1 cellular context compared by ENCODE assay signal in the genomic region with DNA sequence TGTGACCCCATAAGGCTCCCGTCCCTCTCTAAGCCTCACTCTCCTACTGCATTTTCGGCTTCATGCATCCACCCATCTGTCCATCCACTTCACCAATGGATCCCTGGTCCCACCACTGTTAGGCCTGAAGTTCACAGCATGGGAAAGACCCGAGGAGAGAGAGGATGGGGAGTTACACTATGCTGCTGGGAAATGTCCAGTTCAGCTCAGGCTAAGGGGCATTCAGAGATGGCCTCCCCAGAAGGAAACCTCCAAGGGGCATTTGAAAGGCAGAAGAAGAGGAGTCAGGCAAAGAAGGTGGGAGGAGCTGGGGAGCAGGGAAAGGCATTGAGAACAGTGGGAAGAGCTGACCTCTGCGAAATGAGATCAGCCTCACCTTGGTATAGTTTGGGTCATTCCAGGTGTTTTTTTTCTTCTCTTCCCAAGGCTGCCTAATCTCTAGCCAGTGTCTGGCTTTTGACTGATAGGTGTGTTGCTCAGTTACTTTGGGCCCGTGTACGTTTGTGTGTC.
TF ChIP-seq lines count a peak whose summit lies in the region.

No MANE protein-coding gene starts in this region.

TF ChIP-seq in K562, 482 proteins besides CTCF, POLR2A, EP300 and RAD21 (continued from another document and continues in another):
- TF ChIP-seq, protein P1, sequence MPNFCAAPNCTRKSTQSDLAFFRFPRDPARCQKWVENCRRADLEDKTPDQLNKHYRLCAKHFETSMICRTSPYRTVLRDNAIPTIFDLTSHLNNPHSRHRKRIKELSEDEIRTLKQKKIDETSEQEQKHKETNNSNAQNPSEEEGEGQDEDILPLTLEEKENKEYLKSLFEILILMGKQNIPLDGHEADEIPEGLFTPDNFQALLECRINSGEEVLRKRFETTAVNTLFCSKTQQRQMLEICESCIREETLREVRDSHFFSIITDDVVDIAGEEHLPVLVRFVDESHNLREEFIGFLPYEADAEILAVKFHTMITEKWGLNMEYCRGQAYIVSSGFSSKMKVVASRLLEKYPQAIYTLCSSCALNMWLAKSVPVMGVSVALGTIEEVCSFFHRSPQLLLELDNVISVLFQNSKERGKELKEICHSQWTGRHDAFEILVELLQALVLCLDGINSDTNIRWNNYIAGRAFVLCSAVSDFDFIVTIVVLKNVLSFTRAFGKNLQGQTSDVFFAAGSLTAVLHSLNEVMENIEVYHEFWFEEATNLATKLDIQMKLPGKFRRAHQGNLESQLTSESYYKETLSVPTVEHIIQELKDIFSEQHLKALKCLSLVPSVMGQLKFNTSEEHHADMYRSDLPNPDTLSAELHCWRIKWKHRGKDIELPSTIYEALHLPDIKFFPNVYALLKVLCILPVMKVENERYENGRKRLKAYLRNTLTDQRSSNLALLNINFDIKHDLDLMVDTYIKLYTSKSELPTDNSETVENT (CRISPR knock-in tag; IDR thresholded peaks at IDR 0.05), result 0 out of 2 replicates have a peak, but pooled peaks have one; percentile 31
- TF ChIP-seq ESRRB (CRISPR knock-in tag; IDR thresholded peaks at IDR 0.05; ENCODE audit: borderline replicate concordance), result no peak
- no peak for TF ChIP-seq ZNF274 (IDR thresholded peaks at IDR 0.05; ENCODE audit: borderline replicate concordance, low read depth, low read length)
- TF ChIP-seq, protein P2, sequence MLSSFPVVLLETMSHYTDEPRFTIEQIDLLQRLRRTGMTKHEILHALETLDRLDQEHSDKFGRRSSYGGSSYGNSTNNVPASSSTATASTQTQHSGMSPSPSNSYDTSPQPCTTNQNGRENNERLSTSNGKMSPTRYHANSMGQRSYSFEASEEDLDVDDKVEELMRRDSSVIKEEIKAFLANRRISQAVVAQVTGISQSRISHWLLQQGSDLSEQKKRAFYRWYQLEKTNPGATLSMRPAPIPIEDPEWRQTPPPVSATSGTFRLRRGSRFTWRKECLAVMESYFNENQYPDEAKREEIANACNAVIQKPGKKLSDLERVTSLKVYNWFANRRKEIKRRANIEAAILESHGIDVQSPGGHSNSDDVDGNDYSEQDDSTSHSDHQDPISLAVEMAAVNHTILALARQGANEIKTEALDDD (IDR thresholded peaks at IDR 0.05), result no peak
- no peak for TF ChIP-seq RFX5 (IDR thresholded peaks at IDR 0.05; ENCODE audit: low read depth, low read length)
- TF ChIP-seq, protein P3, sequence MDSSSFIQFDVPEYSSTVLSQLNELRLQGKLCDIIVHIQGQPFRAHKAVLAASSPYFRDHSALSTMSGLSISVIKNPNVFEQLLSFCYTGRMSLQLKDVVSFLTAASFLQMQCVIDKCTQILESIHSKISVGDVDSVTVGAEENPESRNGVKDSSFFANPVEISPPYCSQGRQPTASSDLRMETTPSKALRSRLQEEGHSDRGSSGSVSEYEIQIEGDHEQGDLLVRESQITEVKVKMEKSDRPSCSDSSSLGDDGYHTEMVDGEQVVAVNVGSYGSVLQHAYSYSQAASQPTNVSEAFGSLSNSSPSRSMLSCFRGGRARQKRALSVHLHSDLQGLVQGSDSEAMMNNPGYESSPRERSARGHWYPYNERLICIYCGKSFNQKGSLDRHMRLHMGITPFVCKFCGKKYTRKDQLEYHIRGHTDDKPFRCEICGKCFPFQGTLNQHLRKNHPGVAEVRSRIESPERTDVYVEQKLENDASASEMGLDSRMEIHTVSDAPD (CRISPR knock-in tag; IDR thresholded peaks at IDR 0.05), result no peak
- TF ChIP-seq, protein P4, sequence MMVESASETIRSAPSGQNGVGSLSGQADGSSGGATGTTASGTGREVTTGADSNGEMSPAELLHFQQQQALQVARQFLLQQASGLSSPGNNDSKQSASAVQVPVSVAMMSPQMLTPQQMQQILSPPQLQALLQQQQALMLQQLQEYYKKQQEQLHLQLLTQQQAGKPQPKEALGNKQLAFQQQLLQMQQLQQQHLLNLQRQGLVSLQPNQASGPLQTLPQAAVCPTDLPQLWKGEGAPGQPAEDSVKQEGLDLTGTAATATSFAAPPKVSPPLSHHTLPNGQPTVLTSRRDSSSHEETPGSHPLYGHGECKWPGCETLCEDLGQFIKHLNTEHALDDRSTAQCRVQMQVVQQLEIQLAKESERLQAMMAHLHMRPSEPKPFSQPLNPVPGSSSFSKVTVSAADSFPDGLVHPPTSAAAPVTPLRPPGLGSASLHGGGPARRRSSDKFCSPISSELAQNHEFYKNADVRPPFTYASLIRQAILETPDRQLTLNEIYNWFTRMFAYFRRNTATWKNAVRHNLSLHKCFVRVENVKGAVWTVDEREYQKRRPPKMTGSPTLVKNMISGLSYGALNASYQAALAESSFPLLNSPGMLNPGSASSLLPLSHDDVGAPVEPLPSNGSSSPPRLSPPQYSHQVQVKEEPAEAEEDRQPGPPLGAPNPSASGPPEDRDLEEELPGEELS (CRISPR knock-in tag; IDR thresholded peaks at IDR 0.05; ENCODE audit: borderline replicate concordance), result no peak
- 0 out of 2 replicates have a peak, but pooled peaks have one; percentile 22 for TF ChIP-seq NFIC (IDR thresholded peaks at IDR 0.05)
- no peak for TF ChIP-seq BCOR (IDR thresholded peaks at IDR 0.05)
- TF ChIP-seq GTF2A2 (tag; IDR thresholded peaks at IDR 0.05), result peak; percentile 73
- TF ChIP-seq SLC30A9 (CRISPR knock-in tag; IDR thresholded peaks at IDR 0.05), result no peak
- TF ChIP-seq, protein P5, sequence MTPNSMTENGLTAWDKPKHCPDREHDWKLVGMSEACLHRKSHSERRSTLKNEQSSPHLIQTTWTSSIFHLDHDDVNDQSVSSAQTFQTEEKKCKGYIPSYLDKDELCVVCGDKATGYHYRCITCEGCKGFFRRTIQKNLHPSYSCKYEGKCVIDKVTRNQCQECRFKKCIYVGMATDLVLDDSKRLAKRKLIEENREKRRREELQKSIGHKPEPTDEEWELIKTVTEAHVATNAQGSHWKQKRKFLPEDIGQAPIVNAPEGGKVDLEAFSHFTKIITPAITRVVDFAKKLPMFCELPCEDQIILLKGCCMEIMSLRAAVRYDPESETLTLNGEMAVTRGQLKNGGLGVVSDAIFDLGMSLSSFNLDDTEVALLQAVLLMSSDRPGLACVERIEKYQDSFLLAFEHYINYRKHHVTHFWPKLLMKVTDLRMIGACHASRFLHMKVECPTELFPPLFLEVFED (CRISPR knock-in tag; conservative IDR thresholded peaks at IDR 0.05), result peak; percentile 96
- no peak for TF ChIP-seq ZC3H11A (IDR thresholded peaks at IDR 0.05; ENCODE audit: low read depth, low read length)
- no peak for TF ChIP-seq EZH2 (IDR thresholded peaks at IDR 0.05; ENCODE audit: borderline replicate concordance, low read depth, low read length)
- no peak for TF ChIP-seq HNRNPH1 (optimal IDR thresholded peaks at IDR 0.05; ENCODE audit: low read depth, low read length)
- TF ChIP-seq DNMT1 (IDR thresholded peaks at IDR 0.05), result no peak
- no peak for TF ChIP-seq KLF10 (CRISPR knock-in tag; IDR thresholded peaks at IDR 0.05)
- no peak for TF ChIP-seq ZNF217 (CRISPR knock-in tag; IDR thresholded peaks at IDR 0.05)
- TF ChIP-seq DIDO1 (tag; IDR thresholded peaks at IDR 0.05; ENCODE audit: low read depth), result no peak
- TF ChIP-seq ZNF263 (CRISPR knock-in tag; IDR thresholded peaks at IDR 0.05; ENCODE audit: borderline replicate concordance), result no peak
- TF ChIP-seq, protein P6, sequence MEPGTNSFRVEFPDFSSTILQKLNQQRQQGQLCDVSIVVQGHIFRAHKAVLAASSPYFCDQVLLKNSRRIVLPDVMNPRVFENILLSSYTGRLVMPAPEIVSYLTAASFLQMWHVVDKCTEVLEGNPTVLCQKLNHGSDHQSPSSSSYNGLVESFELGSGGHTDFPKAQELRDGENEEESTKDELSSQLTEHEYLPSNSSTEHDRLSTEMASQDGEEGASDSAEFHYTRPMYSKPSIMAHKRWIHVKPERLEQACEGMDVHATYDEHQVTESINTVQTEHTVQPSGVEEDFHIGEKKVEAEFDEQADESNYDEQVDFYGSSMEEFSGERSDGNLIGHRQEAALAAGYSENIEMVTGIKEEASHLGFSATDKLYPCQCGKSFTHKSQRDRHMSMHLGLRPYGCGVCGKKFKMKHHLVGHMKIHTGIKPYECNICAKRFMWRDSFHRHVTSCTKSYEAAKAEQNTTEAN (CRISPR knock-in tag; IDR thresholded peaks at IDR 0.05), result no peak
- TF ChIP-seq, protein P7, sequence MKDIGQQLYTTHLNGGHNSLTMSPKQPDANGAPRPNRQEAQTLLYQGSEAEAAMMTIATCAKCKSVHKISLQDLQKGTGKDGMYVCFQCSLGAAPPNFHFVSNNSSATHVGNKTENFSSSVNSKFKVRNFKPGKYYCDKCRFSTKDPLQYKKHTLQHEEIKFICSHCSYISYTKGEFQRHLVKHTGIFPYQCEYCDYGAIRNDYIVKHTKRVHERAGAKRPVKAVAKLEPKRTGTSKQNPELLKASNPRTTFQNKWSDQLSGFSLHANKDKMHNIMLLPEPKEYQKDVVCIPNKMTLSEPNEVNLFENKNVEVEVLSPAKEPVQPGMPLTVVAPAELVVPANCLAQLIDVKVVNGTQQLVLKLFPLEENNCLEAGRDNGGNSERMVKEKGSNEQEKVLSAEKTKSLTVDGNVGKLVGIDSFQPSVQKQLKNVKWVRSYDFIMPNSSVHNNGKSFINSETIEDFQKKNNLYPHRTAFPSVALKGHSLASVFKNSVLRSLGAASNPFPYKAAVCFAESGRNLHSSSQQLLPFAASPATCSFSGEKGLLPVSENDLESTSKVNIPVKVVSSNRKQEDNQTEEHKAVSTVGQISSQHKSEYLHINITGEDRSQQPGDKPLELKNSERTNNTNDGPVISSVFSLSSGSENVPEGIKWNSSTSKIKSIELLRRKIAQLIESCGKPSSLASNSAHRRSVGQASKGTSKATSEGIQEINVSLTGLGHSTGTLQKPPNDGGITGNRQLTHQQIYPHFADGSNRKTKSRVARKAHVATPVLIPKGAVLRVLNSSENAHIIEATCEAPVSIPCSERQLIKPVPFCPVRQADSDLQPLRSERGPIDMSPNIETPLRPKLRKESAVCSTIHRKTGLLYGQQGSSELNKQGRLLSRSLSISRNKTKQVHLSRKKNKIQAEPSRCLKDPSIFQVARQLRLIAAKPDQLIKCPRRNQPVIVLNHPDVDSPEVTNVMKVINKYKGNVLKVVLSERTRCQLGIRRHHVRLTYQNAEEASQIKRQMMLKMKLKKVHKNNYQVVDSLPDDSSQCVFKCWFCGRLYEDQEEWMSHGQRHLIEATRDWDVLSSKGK (CRISPR knock-in tag; IDR thresholded peaks at IDR 0.05), result no peak
- TF ChIP-seq CHD2 (IDR thresholded peaks at IDR 0.05; ENCODE audit: low read depth, low read length), result peak; percentile 21; the same call in 1 of the 2 replicates
- no peak for TF ChIP-seq PPARD (CRISPR knock-in tag; IDR thresholded peaks at IDR 0.05)
- TF ChIP-seq, protein P8, sequence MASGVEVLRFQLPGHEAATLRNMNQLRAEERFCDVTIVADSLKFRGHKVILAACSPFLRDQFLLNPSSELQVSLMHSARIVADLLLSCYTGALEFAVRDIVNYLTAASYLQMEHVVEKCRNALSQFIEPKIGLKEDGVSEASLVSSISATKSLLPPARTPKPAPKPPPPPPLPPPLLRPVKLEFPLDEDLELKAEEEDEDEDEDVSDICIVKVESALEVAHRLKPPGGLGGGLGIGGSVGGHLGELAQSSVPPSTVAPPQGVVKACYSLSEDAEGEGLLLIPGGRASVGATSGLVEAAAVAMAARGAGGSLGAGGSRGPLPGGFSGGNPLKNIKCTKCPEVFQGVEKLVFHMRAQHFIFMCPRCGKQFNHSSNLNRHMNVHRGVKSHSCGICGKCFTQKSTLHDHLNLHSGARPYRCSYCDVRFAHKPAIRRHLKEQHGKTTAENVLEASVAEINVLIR (CRISPR knock-in tag; IDR thresholded peaks at IDR 0.05), result no peak
- no peak for TF ChIP-seq CHD1 (IDR thresholded peaks at IDR 0.05; ENCODE audit: low read length)
- TF ChIP-seq, protein P9, sequence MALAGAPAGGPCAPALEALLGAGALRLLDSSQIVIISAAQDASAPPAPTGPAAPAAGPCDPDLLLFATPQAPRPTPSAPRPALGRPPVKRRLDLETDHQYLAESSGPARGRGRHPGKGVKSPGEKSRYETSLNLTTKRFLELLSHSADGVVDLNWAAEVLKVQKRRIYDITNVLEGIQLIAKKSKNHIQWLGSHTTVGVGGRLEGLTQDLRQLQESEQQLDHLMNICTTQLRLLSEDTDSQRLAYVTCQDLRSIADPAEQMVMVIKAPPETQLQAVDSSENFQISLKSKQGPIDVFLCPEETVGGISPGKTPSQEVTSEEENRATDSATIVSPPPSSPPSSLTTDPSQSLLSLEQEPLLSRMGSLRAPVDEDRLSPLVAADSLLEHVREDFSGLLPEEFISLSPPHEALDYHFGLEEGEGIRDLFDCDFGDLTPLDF (CRISPR knock-in tag; IDR thresholded peaks at IDR 0.05), result no peak
- TF ChIP-seq, protein P10, sequence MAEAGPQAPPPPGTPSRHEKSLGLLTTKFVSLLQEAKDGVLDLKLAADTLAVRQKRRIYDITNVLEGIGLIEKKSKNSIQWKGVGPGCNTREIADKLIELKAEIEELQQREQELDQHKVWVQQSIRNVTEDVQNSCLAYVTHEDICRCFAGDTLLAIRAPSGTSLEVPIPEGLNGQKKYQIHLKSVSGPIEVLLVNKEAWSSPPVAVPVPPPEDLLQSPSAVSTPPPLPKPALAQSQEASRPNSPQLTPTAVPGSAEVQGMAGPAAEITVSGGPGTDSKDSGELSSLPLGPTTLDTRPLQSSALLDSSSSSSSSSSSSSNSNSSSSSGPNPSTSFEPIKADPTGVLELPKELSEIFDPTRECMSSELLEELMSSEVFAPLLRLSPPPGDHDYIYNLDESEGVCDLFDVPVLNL (CRISPR knock-in tag; IDR thresholded peaks at IDR 0.05; ENCODE audit: low read depth), result no peak
- peak in 1 of 2 experiments; percentile 70; a peak in 2 of 4 replicates for TF ChIP-seq CSDE1 (IDR thresholded peaks at IDR 0.05)
- TF ChIP-seq LCOR (CRISPR knock-in tag; IDR thresholded peaks at IDR 0.05), result peak; percentile 69; the same call in 1 of the 2 replicates
- peak; percentile 40; the same call in 1 of the 2 replicates for TF ChIP-seq HNRNPUL1 (IDR thresholded peaks at IDR 0.05; ENCODE audit: low read length)
- no peak for TF ChIP-seq HEY1 (CRISPR knock-in tag; IDR thresholded peaks at IDR 0.05; ENCODE audit: borderline replicate concordance)
- TF ChIP-seq, protein P11, sequence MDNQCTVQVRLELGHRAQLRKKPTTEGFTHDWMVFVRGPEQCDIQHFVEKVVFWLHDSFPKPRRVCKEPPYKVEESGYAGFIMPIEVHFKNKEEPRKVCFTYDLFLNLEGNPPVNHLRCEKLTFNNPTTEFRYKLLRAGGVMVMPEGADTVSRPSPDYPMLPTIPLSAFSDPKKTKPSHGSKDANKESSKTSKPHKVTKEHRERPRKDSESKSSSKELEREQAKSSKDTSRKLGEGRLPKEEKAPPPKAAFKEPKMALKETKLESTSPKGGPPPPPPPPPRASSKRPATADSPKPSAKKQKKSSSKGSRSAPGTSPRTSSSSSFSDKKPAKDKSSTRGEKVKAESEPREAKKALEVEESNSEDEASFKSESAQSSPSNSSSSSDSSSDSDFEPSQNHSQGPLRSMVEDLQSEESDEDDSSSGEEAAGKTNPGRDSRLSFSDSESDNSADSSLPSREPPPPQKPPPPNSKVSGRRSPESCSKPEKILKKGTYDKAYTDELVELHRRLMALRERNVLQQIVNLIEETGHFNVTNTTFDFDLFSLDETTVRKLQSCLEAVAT (IDR thresholded peaks at IDR 0.05), result no peak
- 0 out of 2 replicates have a peak, but pooled peaks have one; percentile 41 for TF ChIP-seq ERF (CRISPR knock-in tag; IDR thresholded peaks at IDR 0.05)
- no peak for TF ChIP-seq ZNF507 (tag; conservative IDR thresholded peaks at IDR 0.05)
- peak; percentile 88 for TF ChIP-seq POLR2B (IDR thresholded peaks at IDR 0.05; ENCODE audit: low read depth, partially characterized antibody)
- TF ChIP-seq, protein P12, sequence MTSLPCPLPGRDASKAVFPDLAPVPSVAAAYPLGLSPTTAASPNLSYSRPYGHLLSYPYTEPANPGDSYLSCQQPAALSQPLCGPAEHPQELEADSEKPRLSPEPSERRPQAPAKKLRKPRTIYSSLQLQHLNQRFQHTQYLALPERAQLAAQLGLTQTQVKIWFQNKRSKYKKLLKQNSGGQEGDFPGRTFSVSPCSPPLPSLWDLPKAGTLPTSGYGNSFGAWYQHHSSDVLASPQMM (CRISPR knock-in tag; IDR thresholded peaks at IDR 0.05), result no peak
